ENCODE assay signal across 9 cellular contexts in the genomic region with DNA sequence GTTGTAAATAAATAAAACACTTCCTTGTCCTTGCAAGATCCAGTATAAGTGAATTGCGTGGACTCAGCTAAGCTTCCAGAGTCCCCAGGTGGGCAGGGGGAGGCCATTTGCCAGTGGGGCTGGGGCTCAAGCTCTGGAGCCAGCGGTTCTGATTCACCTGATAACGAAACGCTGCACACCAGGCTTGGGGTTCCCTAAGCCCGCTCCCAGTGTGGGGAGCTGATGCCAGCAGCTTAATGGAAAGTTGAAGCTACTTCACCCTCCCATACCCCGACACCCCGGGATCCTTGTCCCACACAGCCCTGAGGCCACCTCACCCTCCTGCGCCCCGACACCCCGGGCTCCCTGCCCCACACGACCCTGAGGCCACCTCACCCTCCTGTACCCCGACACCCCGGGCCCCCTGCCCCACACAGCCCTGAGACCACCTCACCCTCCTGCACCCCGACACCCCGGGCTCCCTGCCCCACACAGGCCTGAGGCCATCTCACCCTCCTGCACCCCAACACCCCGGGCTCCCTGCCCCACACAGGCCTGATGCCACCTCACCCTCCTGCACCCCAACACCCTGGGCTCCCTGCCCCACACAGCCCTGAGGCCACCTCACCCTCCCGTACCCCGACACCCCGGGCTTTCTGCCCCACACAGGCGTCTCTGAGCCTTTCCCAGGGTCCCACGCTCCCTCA. TPM values are rescaled to one million over a fixed set of nuclear protein-coding genes. Genes with fewer than 3 reads are reported as not detected.
A peak's percentile ranks its signal among the peaks of the same experiment; 100 is the strongest.
DNase-seq lines count a peak whose midpoint lies in the region; ATAC-seq and TF ChIP-seq lines count a peak whose summit lies in the region.
"Had no signal": no experiment of that assay in that cellular context is flagged by ENCODE, and none has a peak within 500 bp of the region (broad histone marks: within the 10 kb centered on the region; RNA-seq: fewer than 3 reads in every experiment).

No MANE protein-coding gene starts in this region.

- no peak for ATAC-seq in GM21367 (IDR thresholded peaks at IDR 0.05; ENCODE audit: unreplicated experiment)
- ATAC-seq in HG03520 (IDR thresholded peaks at IDR 0.05; ENCODE audit: unreplicated experiment) = no peak

- TF ChIP-seq CTCF in LNCaP clone FGC (IDR thresholded peaks at IDR 0.05; ENCODE audit: control insufficient read depth, extremely low read depth, insufficient read depth) (no peak), osteocyte (IDR thresholded peaks at IDR 0.05) (no peak), endothelial cell (IDR thresholded peaks at IDR 0.05; ENCODE audit: unreplicated experiment) (no peak)

- H3K36me3 ChIP-seq in ACC112 (ENCODE audit: insufficient read depth, low read length) = no peaks in the 10 kb centered on the region

- no peaks in the 10 kb centered on the region for H3K79me2 ChIP-seq in ACC112 (ENCODE audit: control insufficient read depth, insufficient read depth, low read length, unreplicated experiment)

- H3K36me3 Mint-ChIP-seq in dendritic cell treated with granulocyte-macrophage colony-stimulating factor and Interleukin-4, amounts not matched to agents 40 ng/mL and 50 ng/mL, for 4 days (ENCODE audit: low read depth) = no peaks in the 10 kb centered on the region
- H3K36me3 Mint-ChIP-seq in osteocyte (ENCODE audit: unreplicated experiment) (no peaks in the 10 kb centered on the region), endothelial cell (ENCODE audit: low read depth, unreplicated experiment) (peaks cover 8% of the 10 kb centered on the region)

- H3K27me3 ChIP-seq in ACC112 (ENCODE audit: insufficient read depth, low read length) = peaks cover 8% of the 10 kb centered on the region; the same call in 1 of the 2 replicates

- peaks cover 9% of the 10 kb centered on the region for H3K4me1 ChIP-seq in ACC112 (ENCODE audit: control insufficient read depth, insufficient read depth, low read length, unreplicated experiment)

- peaks cover 22% of the 10 kb centered on the region for H3K27me3 Mint-ChIP-seq in dendritic cell treated with granulocyte-macrophage colony-stimulating factor and Interleukin-4, amounts not matched to agents 40 ng/mL and 50 ng/mL, for 4 days
- peaks cover 10% of the 10 kb centered on the region for H3K27me3 Mint-ChIP-seq in osteocyte (ENCODE audit: unreplicated experiment)
- H3K27me3 Mint-ChIP-seq in endothelial cell (ENCODE audit: unreplicated experiment) = peaks cover 16% of the 10 kb centered on the region

- DNase-seq in LNCaP clone FGC (ENCODE audit: low read depth) = no peak
- DNase-seq in osteocyte (ENCODE audit: extremely low spot score, unreplicated experiment) = no peak
- no peak for DNase-seq in activated CD4-positive, alpha-beta T cell treated with anti-CD3 and anti-CD28 coated beads, Interleukin-2, amount 50 U/mL, for 1 hour
- DNase-seq in endothelial cell (ENCODE audit: low spot score) = no peak
- DNase-seq: activated CD8-positive, alpha-beta memory T cell treated with anti-CD3 and anti-CD28 coated beads, Interleukin-2, amount 50 U/mL, for 4 hours had no signal

- H2AFZ ChIP-seq in ACC112 (ENCODE audit: low read length, unreplicated experiment) = peak overlapping the region; percentile 65

- H3K4me3 ChIP-seq in ACC112 (ENCODE audit: low read depth, low read length) (0 out of 2 replicates have a peak overlapping the region, but pooled peaks have one; percentile 56), LNCaP clone FGC (ENCODE audit: low read depth, low read length) (peak overlapping the region; percentile 35)

- peak overlapping the region; percentile 74 for H3K27ac Mint-ChIP-seq in dendritic cell treated with granulocyte-macrophage colony-stimulating factor and Interleukin-4, amounts not matched to agents 40 ng/mL and 50 ng/mL, for 4 days
- H3K27ac Mint-ChIP-seq in osteocyte (ENCODE audit: unreplicated experiment) (peak overlapping the region; percentile 75), endothelial cell (ENCODE audit: unreplicated experiment) (no peak overlapping the region)

- peaks cover 25% of the 10 kb centered on the region for H3K4me1 Mint-ChIP-seq in dendritic cell treated with granulocyte-macrophage colony-stimulating factor and Interleukin-4, amounts not matched to agents 40 ng/mL and 50 ng/mL, for 4 days (ENCODE audit: low read depth)
- H3K4me1 Mint-ChIP-seq in osteocyte (ENCODE audit: unreplicated experiment) (peaks cover 16% of the 10 kb centered on the region), endothelial cell (ENCODE audit: unreplicated experiment) (peaks cover 13% of the 10 kb centered on the region)

- H3K4me3 Mint-ChIP-seq in dendritic cell treated with granulocyte-macrophage colony-stimulating factor and Interleukin-4, amounts not matched to agents 40 ng/mL and 50 ng/mL, for 4 days = peak overlapping the region; percentile 2
- H3K4me3 Mint-ChIP-seq in osteocyte (ENCODE audit: unreplicated experiment) = peak overlapping the region; percentile 63
- H3K4me3 Mint-ChIP-seq in endothelial cell (ENCODE audit: unreplicated experiment) = no peak overlapping the region

- H3K9me3 Mint-ChIP-seq in dendritic cell treated with granulocyte-macrophage colony-stimulating factor and Interleukin-4, amounts not matched to agents 40 ng/mL and 50 ng/mL, for 4 days = no peaks in the 10 kb centered on the region
- H3K9me3 Mint-ChIP-seq in osteocyte (ENCODE audit: unreplicated experiment) = no peaks in the 10 kb centered on the region
- no peaks in the 10 kb centered on the region for H3K9me3 Mint-ChIP-seq in endothelial cell (ENCODE audit: unreplicated experiment)

- H3K27ac ChIP-seq in ACC112 (ENCODE audit: low read depth, low read length) = no peak overlapping the region

- intact Hi-C loops in dendritic cell treated with granulocyte-macrophage colony-stimulating factor and Interleukin-4, amounts not matched to agents 40 ng/mL and 50 ng/mL, for 4 days (cut with micrococcal nuclease) = no loop called here

RNA-seq across cellular contexts. Expression of a gene that starts 30.8 kb away (rescaled TPM):
- total RNA-seq in osteocyte = not detected in 2 replicates
- not detected for total RNA-seq in endothelial cell (ENCODE audit: unreplicated experiment)

RNA-seq across cellular contexts. Expression of a gene that starts 30.9 kb away (rescaled TPM):
- total RNA-seq in osteocyte (not detected in 2 replicates), endothelial cell (ENCODE audit: unreplicated experiment) (0.54 TPM)

RNA-seq across cellular contexts. Expression of a gene that starts 50.1 kb away (rescaled TPM):
- total RNA-seq in osteocyte (16.8 and 22.6 TPM in 2 replicates), endothelial cell (ENCODE audit: unreplicated experiment) (10.7 TPM)
